ENCODE assay signal across 19 cellular contexts in genomic region chr16:48047273-48047672, GRCh38.
DNase-seq lines count a peak whose midpoint lies in the region; ATAC-seq, FAIRE-seq and TF ChIP-seq lines count a peak whose summit lies in the region.
"Had no signal": no experiment of that assay in that cellular context is flagged by ENCODE, and none has a peak within 500 bp of the region (broad histone marks: within the 10 kb centered on the region; RNA-seq: fewer than 3 reads in every experiment).

No MANE protein-coding gene starts in this region.

- in situ Hi-C loops in GM12878 (cut with MboI), result no loop called here

- POLR2A ChIA-PET in HEK293 (lab: Yijun Ruan, JAX) (no interaction called here), GM12878 (lab: Charles Lee) (no interaction called here)

- H2BK15ac ChIP-seq in mesendoderm (replicated peaks; ENCODE audit: low read depth), result no peak overlapping the region

- H3K27ac Mint-ChIP-seq in T-helper 17 cell, result no peak overlapping the region
- H3K27ac Mint-ChIP-seq: CD4-positive, alpha-beta T cell had no signal

- no peak overlapping the region for H2AFZ ChIP-seq in GM12878 (ENCODE audit: control insufficient read depth, low read depth, low read length)

- TF ChIP-seq RAD21 in GM12878 (IDR thresholded peaks at IDR 0.05; ENCODE audit: insufficient read depth, low read depth, low read length), result no peak

- ATAC-seq in GM12878 (no peak), GM21737 (IDR thresholded peaks at IDR 0.05; ENCODE audit: unreplicated experiment) (no peak), HG03354 (IDR thresholded peaks at IDR 0.05; ENCODE audit: poor library complexity, severe bottlenecking, unreplicated experiment) (no peak), T-helper 17 cell (no peak), GM21717 (IDR thresholded peaks at IDR 0.05; ENCODE audit: unreplicated experiment) (no peak)

- H3K36me3 Mint-ChIP-seq in T-helper 17 cell (ENCODE audit: low read depth), result no peaks in the 10 kb centered on the region

- H3K18ac ChIP-seq in mesendoderm (ENCODE audit: low read length), result peak overlapping the region; percentile 47

- WGBS in GM12878 (ENCODE audit: insufficient coverage, insufficient replicate concordance, low lambda C conversion rate, missing lambda C conversion rate), result 26% methylated on average over 3 of the region's 3 CpGs
- no CpG with 5 or more reads among the region's 3 CpGs for WGBS in mesendoderm (ENCODE audit: extremely low coverage, insufficient coverage, low lambda C conversion rate)

- H3K9me3 ChIP-seq in BLaER1, result no peaks in the 10 kb centered on the region
- no peaks in the 10 kb centered on the region for H3K9me3 ChIP-seq in HEK293 (ENCODE audit: control insufficient read depth, insufficient read depth, low read depth, low read length)
- H3K9me3 ChIP-seq in GM12878 (replicated peaks; ENCODE audit: control insufficient read depth, insufficient read depth, low read length), result no peaks in the 10 kb centered on the region
- no peaks in the 10 kb centered on the region for H3K9me3 ChIP-seq in T-helper 17 cell (ENCODE audit: control insufficient read depth, low read length, poor library complexity, severe bottlenecking)
- H3K9me3 ChIP-seq: Caco-2, HAP-1 had no signal

- no peak for TF ChIP-seq EP300 in GM12878 (IDR thresholded peaks at IDR 0.05; ENCODE audit: borderline replicate concordance in 1 of 2, control insufficient read depth in 1 of 2, low read depth in 2 of 2, low read length in 2 of 2)

- H3K4me1 ChIP-seq in BLaER1 (peaks cover 8% of the 10 kb centered on the region), HEK293 (ENCODE audit: control insufficient read depth, insufficient read depth, low read length) (no peaks in the 10 kb centered on the region), GM12878 (ENCODE audit: control insufficient read depth, insufficient read depth, low read length) (no peaks in the 10 kb centered on the region), mesendoderm (ENCODE audit: control insufficient read depth, low read depth, low read length) (peaks cover 22% of the 10 kb centered on the region)

- peak overlapping the region; percentile 35 for H2AK5ac ChIP-seq in mesendoderm (ENCODE audit: low read length)

- peaks cover 32% of the 10 kb centered on the region for H3K27me3 Mint-ChIP-seq in T-helper 17 cell

- H2BK5ac ChIP-seq in mesendoderm (ENCODE audit: low read length), result peak overlapping the region; percentile 51

- intact Hi-C loops in GM12878 (cut with micrococcal nuclease; ENCODE audit: unreplicated experiment), result no loop called here

- no peak overlapping the region for H2BK120ac ChIP-seq in mesendoderm (ENCODE audit: low read depth, low read length)

- DNase-seq in GM12878 (ENCODE audit: low read depth, low spot score) (no peak), mesendoderm (no peak), T-helper 17 cell (no peak)
- DNase-seq: 8988T; C1 segment of cervical spinal cord; Caco-2; CD4-positive, alpha-beta T cell; DMS79 treated with DMSO at 0.1 percent for 48 hours had no signal

- no peak overlapping the region for H4K8ac ChIP-seq in mesendoderm (ENCODE audit: low read depth, low read length)

- H3K36me3 ChIP-seq in BLaER1 (no peaks in the 10 kb centered on the region), HEK293 (ENCODE audit: control insufficient read depth in 2 of 2, insufficient read depth in 1 of 2, low read length in 2 of 2) (no peaks in the 10 kb centered on the region), GM12878 (ENCODE audit: control insufficient read depth in 2 of 2, insufficient read depth in 2 of 2, low read length in 1 of 2) (no peaks in the 10 kb centered on the region), mesendoderm (ENCODE audit: control insufficient read depth, insufficient read depth, low read length) (no peaks in the 10 kb centered on the region)
- H3K36me3 ChIP-seq: HAP-1 had no signal

- H3K27ac ChIP-seq in BLaER1, result no peak overlapping the region
- no peak overlapping the region for H3K27ac ChIP-seq in HEK293 (ENCODE audit: extremely low read depth, low read depth, low read length)
- H3K27ac ChIP-seq in GM12878 (ENCODE audit: control insufficient read depth, insufficient read depth), result no peak overlapping the region
- H3K27ac ChIP-seq in mesendoderm (ENCODE audit: low read depth, low read length), result no peak overlapping the region
- H3K27ac ChIP-seq: KMS-11 had no signal

- RAD21 ChIA-PET in GM12878 (lab: Charles Lee; ENCODE audit: unreplicated experiment), result interaction anchor here (0.7 kb wide), 1 partner anchor 199 kb away, joined by 3 read pairs; no protein-coding TSS in a partner anchor

- H3K4me3 ChIP-seq in BLaER1 (no peak overlapping the region), HEK293 (ENCODE audit: low read depth, low read length) (no peak overlapping the region), GM12878 (no peak overlapping the region), mesendoderm (ENCODE audit: low read length) (no peak overlapping the region)
- H3K4me3 ChIP-seq: HAP-1 had no signal

- peak overlapping the region; percentile 41 for H3K4ac ChIP-seq in mesendoderm (ENCODE audit: low read depth, low read length)

- SMC1A ChIA-PET in GM12878 (lab: Charles Lee; ENCODE audit: uncharacterized antibody, unreplicated experiment), result no interaction called here

- H4K20me1 ChIP-seq in BLaER1 (no peaks in the 10 kb centered on the region), GM12878 (ENCODE audit: control insufficient read depth, insufficient read depth) (no peaks in the 10 kb centered on the region)

- peak overlapping the region; percentile 17 for H4K5ac ChIP-seq in mesendoderm (ENCODE audit: low read length)

- H3K79me2 ChIP-seq in GM12878 (ENCODE audit: control insufficient read depth, insufficient read depth, low read length) (no peaks in the 10 kb centered on the region), mesendoderm (ENCODE audit: control insufficient read depth, insufficient read depth, low read length) (no peaks in the 10 kb centered on the region)

- CTCF ChIA-PET in HEK293 (lab: Yijun Ruan, JAX) (interaction anchor here (0.6 to 0.7 kb wide), 2 partner anchors 668 to 1584 kb away, joined by 3 read pairs; no protein-coding TSS in a partner anchor), GM12878 (lab: Yijun Ruan, JAX) (no interaction called here)

- H3K27me3 ChIP-seq in BLaER1 (no peaks in the 10 kb centered on the region), GM12878 (replicated peaks in 1 of 2; ENCODE audit: control insufficient read depth in 2 of 2, insufficient read depth in 2 of 2, low read length in 1 of 2) (no peaks in the 10 kb centered on the region), mesendoderm (ENCODE audit: insufficient read depth, low read length, poor library complexity) (no peaks in the 10 kb centered on the region)

- no peak overlapping the region for H3K23ac ChIP-seq in mesendoderm (ENCODE audit: low read length)

- no peak for FAIRE-seq in GM12878 (lab: Jason Lieb, UNC)
- FAIRE-seq: D721Med, GM12891, GM19239, HTR-8/SVneo had no signal

- no peaks in the 10 kb centered on the region for H3K79me1 ChIP-seq in mesendoderm (ENCODE audit: low read length)

- no TSS peak for BruUV-seq in GM12878 (replicated peaks; lab: Mats Ljungman, UMichigan)

- H3K56ac ChIP-seq in mesendoderm (ENCODE audit: low read length), result peak overlapping the region; percentile 70

- H3K4me3 Mint-ChIP-seq in T-helper 17 cell, result no peak overlapping the region
- H3K4me3 Mint-ChIP-seq: CD4-positive, alpha-beta T cell had no signal

- H3K9ac ChIP-seq in BLaER1 (no peak overlapping the region), GM12878 (ENCODE audit: control insufficient read depth, insufficient read depth, low read length) (no peak overlapping the region), mesendoderm (ENCODE audit: low read length) (no peak overlapping the region)
- H3K9ac ChIP-seq: KMS-11 had no signal

- TF ChIP-seq CTCF in HEK293 (tag by site-specific recombination; IDR thresholded peaks at IDR 0.05) (no peak), GM12878 (IDR thresholded peaks at IDR 0.05 in 2 of 3, conservative IDR thresholded peaks at IDR 0.05 in 1 of 3; ENCODE audit: control insufficient read depth in 2 of 3, extremely low read depth in 1 of 3, insufficient read depth in 1 of 3, low read depth in 3 of 3, low read length in 3 of 3) (no peak)

- no peak for TF ChIP-seq POLR2A in GM12878 (IDR thresholded peaks at IDR 0.05; ENCODE audit: low read depth, low read length)

- H3K4me1 Mint-ChIP-seq in T-helper 17 cell, result no peaks in the 10 kb centered on the region

- H3K4me2 ChIP-seq in BLaER1 (0 out of 2 replicates have a peak overlapping the region, but pooled peaks have one; percentile 24), GM12878 (ENCODE audit: control insufficient read depth, insufficient read depth) (no peak overlapping the region), mesendoderm (ENCODE audit: low read length) (no peak overlapping the region)
- H3K4me2 ChIP-seq: KMS-11 had no signal

TF ChIP-seq in HEK293, 187 proteins besides CTCF, POLR2A, EP300 and RAD21 (continues in another document):
- TF ChIP-seq ZNF398 (tag by site-specific recombination; IDR thresholded peaks at IDR 0.05), result peak; percentile 53

TF ChIP-seq in GM12878, 131 proteins besides CTCF, POLR2A, EP300 and RAD21:
- TF ChIP-seq FOXK2 (IDR thresholded peaks at IDR 0.05), result 0 out of 2 replicates have a peak, but pooled peaks have one; percentile 14
- no peak for TF ChIP-seq NR2F1 (conservative IDR thresholded peaks at IDR 0.05)
- 0 out of 2 replicates have a peak, but pooled peaks have one; percentile 12 for TF ChIP-seq IRF5 (IDR thresholded peaks at IDR 0.05; ENCODE audit: borderline replicate concordance)
